15 cellular contexts compared by ENCODE assay signal in genomic region chr11:124678416-124678815, GRCh38. TPM values are rescaled to one million over a fixed set of nuclear protein-coding genes. Genes with fewer than 3 reads are reported as not detected.
DNase-seq lines count a peak whose midpoint lies in the region; ATAC-seq and TF ChIP-seq lines count a peak whose summit lies in the region.
"Had no signal": no experiment of that assay in that cellular context is flagged by ENCODE, and none has a peak within 500 bp of the region (broad histone marks: within the 10 kb centered on the region; RNA-seq: fewer than 3 reads in every experiment).

No MANE protein-coding gene starts in this region.

- H3K9me3 ChIP-seq in IMR-90 (ENCODE audit: control insufficient read depth, insufficient read depth, low read length) (peaks cover 7% of the 10 kb centered on the region; the same call in 1 of the 2 replicates), lung (ENCODE audit: control insufficient read depth in 2 of 2, insufficient read depth in 1 of 2, low read length in 1 of 2) (peaks cover 0 to 6% of the 10 kb centered on the region in 2 donors), upper lobe of right lung (peaks cover 7% of the 10 kb centered on the region)

- peak overlapping the region; percentile 22; the same call in 1 of the 2 replicates for H3K4ac ChIP-seq in IMR-90 (ENCODE audit: low read depth, low read length)

- H3K27ac ChIP-seq in IMR-90 (ENCODE audit: insufficient read depth, low read length) (no peak overlapping the region), lung (ENCODE audit: low read depth in 1 of 2, low read length in 1 of 2) (no peak overlapping the region), upper lobe of right lung (no peak overlapping the region)
- H3K27ac ChIP-seq: 22Rv1; A549; BLaER1 treated with 17β-estradiol and CSF1 and Interleukin-3, amounts not matched to agents 10 nM and 100 nM; C4-2B had no signal

- H2BK20ac ChIP-seq in IMR-90 (ENCODE audit: low read depth, low read length): no peak overlapping the region

- TF ChIP-seq RAD21 in IMR-90 (IDR thresholded peaks at IDR 0.05; ENCODE audit: low read length): no peak

- WGBS in IMR-90 (ENCODE audit: extremely low coverage in 2 of 2, insufficient read length in 1 of 2), 2 experiments: no CpG with 5 or more reads among the region's 5 CpGs
- 68 to 81% methylated on average over 5 of the region's 5 CpGs for WGBS in lung, 2 donors

- H3K18ac ChIP-seq in IMR-90 (ENCODE audit: low read depth, low read length): no peak overlapping the region

- H2AFZ ChIP-seq in IMR-90 (replicated peaks; ENCODE audit: low read length, poor library complexity): no peak overlapping the region

- no TSS peak for BruUV-seq in IMR-90 (replicated peaks; lab: Mats Ljungman, UMichigan)

- H2BK120ac ChIP-seq in IMR-90 (ENCODE audit: low read depth, low read length): peak overlapping the region; percentile 28; the same call in 1 of the 2 replicates

- intact Hi-C loops in IMR-90 (cut with micrococcal nuclease): loop anchor here (5.0 to 10.0 kb wide), 2 partner anchors 39 to 66 kb away; no protein-coding TSS in a partner anchor
- intact Hi-C loops in upper lobe of right lung (cut with DNase I): no loop called here

- in situ Hi-C loops in IMR-90 (cut with MboI; ENCODE audit: low sequenced_read_pairs): no loop called here

- TF ChIP-seq POLR2A in IMR-90 (IDR thresholded peaks at IDR 0.05; ENCODE audit: low read depth, low read length): no peak

- H3K79me1 ChIP-seq in IMR-90 (ENCODE audit: low read depth in 1 of 2, low read length in 2 of 2): peaks cover 5 to 12% of the 10 kb centered on the region in 2 experiments; a peak in 3 of 4 replicates

- H2AK5ac ChIP-seq in IMR-90 (ENCODE audit: low read depth, low read length): 0 out of 2 replicates have a peak overlapping the region, but pooled peaks have one; percentile 44

- H3K9me1 ChIP-seq in IMR-90 (ENCODE audit: insufficient read depth, low read length): peaks cover 4% of the 10 kb centered on the region; the same call in 1 of the 2 replicates

- no peak overlapping the region for H2AK9ac ChIP-seq in IMR-90 (replicated peaks; ENCODE audit: low read depth, low read length, poor library complexity)

- H3K36me3 ChIP-seq in IMR-90 (ENCODE audit: control insufficient read depth, insufficient read depth, low read length) (no peaks in the 10 kb centered on the region), lung (ENCODE audit: control insufficient read depth in 2 of 2, insufficient read depth in 2 of 2, low read length in 2 of 2) (no peaks in the 10 kb centered on the region), upper lobe of right lung (no peaks in the 10 kb centered on the region)

- ATAC-seq in IMR-90 (ENCODE audit: low read depth) (no peak), lung (ENCODE audit: insufficient read depth, low FRiP score) (no peak), upper lobe of right lung (peak; percentile 10)
- ATAC-seq: A549; CD8-positive, alpha-beta T cell had no signal

- TF ChIP-seq CTCF in IMR-90 (conservative IDR thresholded peaks at IDR 0.05; ENCODE audit: low read depth, low read length): no peak
- TF ChIP-seq CTCF in lung (IDR thresholded peaks at IDR 0.05; ENCODE audit: control extremely low read depth, extremely low read depth): no peak
- no peak for TF ChIP-seq CTCF in upper lobe of right lung (IDR thresholded peaks at IDR 0.05)

- H4K5ac ChIP-seq in IMR-90 (ENCODE audit: low read depth, low read length): no peak overlapping the region

- H3K9ac ChIP-seq in IMR-90 (ENCODE audit: low read depth, low read length): no peak overlapping the region
- H3K9ac ChIP-seq: BLaER1 treated with 17β-estradiol and CSF1 and Interleukin-3, amounts not matched to agents 10 nM and 100 nM had no signal

- CTCF ChIA-PET in IMR-90 (lab: Yijun Ruan, JAX): interaction anchor here (0.7 to 1.1 kb wide), 3 partner anchors 10 to 68 kb away, joined by 3 read pairs; no protein-coding TSS in a partner anchor

- peak overlapping the region; percentile 9; the same call in 1 of the 3 replicates for H2BK15ac ChIP-seq in IMR-90 (ENCODE audit: low read depth, low read length)

- H3K23ac ChIP-seq in IMR-90 (ENCODE audit: low read depth, low read length): no peak overlapping the region

- H3K4me3 ChIP-seq in IMR-90 (ENCODE audit: insufficient read depth, low read depth, low read length) (no peak overlapping the region), lung (no peak overlapping the region), upper lobe of right lung (no peak overlapping the region)
- H3K4me3 ChIP-seq: A549; BLaER1 treated with 17β-estradiol and CSF1 and Interleukin-3, amounts not matched to agents 10 nM and 100 nM had no signal

- H3K14ac ChIP-seq in IMR-90 (replicated peaks; ENCODE audit: low read depth, low read length): no peak overlapping the region

- no peak overlapping the region for H3K56ac ChIP-seq in IMR-90 (ENCODE audit: extremely low read depth, insufficient read depth, low read length)

- no peak overlapping the region for H2BK5ac ChIP-seq in IMR-90 (ENCODE audit: low read depth, low read length, poor library complexity, severe bottlenecking)

- no peaks in the 10 kb centered on the region for H4K20me1 ChIP-seq in IMR-90 (ENCODE audit: insufficient read depth, low read length)
- H4K20me1 ChIP-seq: BLaER1 treated with 17β-estradiol and CSF1 and Interleukin-3, amounts not matched to agents 10 nM and 100 nM had no signal

- H3K4me2 ChIP-seq in IMR-90 (ENCODE audit: low read depth, low read length): no peak overlapping the region
- H3K4me2 ChIP-seq: A549; BLaER1 treated with 17β-estradiol and CSF1 and Interleukin-3, amounts not matched to agents 10 nM and 100 nM had no signal

- DNase-seq in IMR-90 (no peak), lung (ENCODE audit: low spot score) (peak; percentile 38), upper lobe of right lung (peak; percentile 75), AML-193 (lab: John Stamatoyannopoulos, UW) (no peak), dermis blood vessel endothelial cell (no peak)
- DNase-seq: Caco-2; Calu3; CD4-positive, alpha-beta T cell; CD8-positive, alpha-beta T cell; DMS79 treated with DMSO at 0.1 percent for 48 hours; GF-D8 had no signal

- POLR2A ChIA-PET in IMR-90 (lab: Charles Lee; ENCODE audit: unreplicated experiment): no interaction called here

- dilution Hi-C loops in IMR-90 (cut with HindIII; ENCODE audit: low sequenced_read_pairs, unreplicated experiment): no loop called here

- no peak overlapping the region for H4K91ac ChIP-seq in IMR-90 (ENCODE audit: insufficient read depth, low read depth, low read length)

- H4K8ac ChIP-seq in IMR-90 (ENCODE audit: low read depth in 2 of 2, low read length in 2 of 2): no peak overlapping the region

- H3K27me3 ChIP-seq in IMR-90 (ENCODE audit: control insufficient read depth, insufficient read depth, low read length) (no peaks in the 10 kb centered on the region), lung (ENCODE audit: control insufficient read depth, insufficient read depth) (no peaks in the 10 kb centered on the region), upper lobe of right lung (no peaks in the 10 kb centered on the region)
- H3K27me3 ChIP-seq: BLaER1 treated with 17β-estradiol and CSF1 and Interleukin-3, amounts not matched to agents 10 nM and 100 nM had no signal

- H3K4me1 ChIP-seq in IMR-90 (ENCODE audit: control insufficient read depth, insufficient read depth, low read length) (peaks cover 6% of the 10 kb centered on the region), lung (ENCODE audit: control insufficient read depth in 2 of 2, insufficient read depth in 2 of 2, low read length in 2 of 2) (peaks cover 3 to 4% of the 10 kb centered on the region in 2 donors), upper lobe of right lung (peaks cover 15% of the 10 kb centered on the region)

TF ChIP-seq in IMR-90, 13 proteins besides CTCF, POLR2A, EP300 and RAD21 (continues in another document):
- no peak for TF ChIP-seq RCOR1 (IDR thresholded peaks at IDR 0.05; ENCODE audit: insufficient replicate concordance, low read length)
- TF ChIP-seq USF2 (IDR thresholded peaks at IDR 0.05; ENCODE audit: low read depth, low read length): no peak
- no peak for TF ChIP-seq CHD1 (IDR thresholded peaks at IDR 0.05; ENCODE audit: low read depth, low read length)
- no peak for TF ChIP-seq BHLHE40 (IDR thresholded peaks at IDR 0.05; ENCODE audit: low read depth, low read length)
- TF ChIP-seq RFX5 (IDR thresholded peaks at IDR 0.05; ENCODE audit: low read depth, low read length): no peak
- TF ChIP-seq CEBPB (IDR thresholded peaks at IDR 0.05; ENCODE audit: low read depth, low read length): no peak
- no peak for TF ChIP-seq SMC3 (IDR thresholded peaks at IDR 0.05; ENCODE audit: low read depth, low read length)
- TF ChIP-seq FOS (IDR thresholded peaks at IDR 0.05; ENCODE audit: low read depth, low read length): no peak

RNA-seq across cellular contexts. Expression of gene SPA17, which starts 4.7 kb away (rescaled TPM):
- 9.9 and 14.4 TPM in 2 replicates for total RNA-seq in IMR-90 (2012; rRNA removed)
- 10.6 and 11.5 TPM in 2 replicates for polyA plus RNA-seq in IMR-90 (2012; rRNA removed)
- polyA plus RNA-seq in IMR-90 (2012; cell fraction: cytosol; rRNA removed): 0.75 and 1.3 TPM in 2 replicates
- 0.21 and 3.8 TPM in 2 replicates for polyA plus RNA-seq in IMR-90 (2012; cell fraction: nucleus; rRNA removed; ENCODE audit: low replicate concordance)
- total RNA-seq in lung: 10 to 100 TPM; 14.4 to 15.6 TPM
- polyA plus RNA-seq in lung: 10 to 100 TPM; 16.4 to 28.9 TPM
- 4.8 TPM for total RNA-seq in upper lobe of right lung
- 5.8 and 6.9 TPM in 2 replicates for total RNA-seq in dermis blood vessel endothelial cell

RNA-seq across cellular contexts. Expression of gene SIAE, which starts 4.9 kb away (rescaled TPM):
- total RNA-seq in IMR-90 (2012; rRNA removed) (3.3 and 4.7 TPM in 2 replicates), lung (10 to 100 TPM; 26.3 to 37.1 TPM), upper lobe of right lung (41.6 TPM), dermis blood vessel endothelial cell (20.8 and 22.0 TPM in 2 replicates)
- polyA plus RNA-seq in IMR-90 (2012; rRNA removed) (11.3 and 12.0 TPM in 2 replicates), lung (10 to 100 TPM; 18.7 to 27.0 TPM)
- 5.8 and 10.3 TPM in 2 replicates for polyA plus RNA-seq in IMR-90 (2012; cell fraction: cytosol; rRNA removed)
- 5.5 and 14.4 TPM in 2 replicates for polyA plus RNA-seq in IMR-90 (2012; cell fraction: nucleus; rRNA removed; ENCODE audit: low replicate concordance)

RNA-seq across cellular contexts. Expression of gene TBRG1, which starts 55.8 kb away (rescaled TPM):
- 11.9 and 13.3 TPM in 2 replicates for total RNA-seq in IMR-90 (2012; rRNA removed)
- 20.2 and 23.2 TPM in 2 replicates for polyA plus RNA-seq in IMR-90 (2012; rRNA removed)
- 7.0 and 10.4 TPM in 2 replicates for polyA plus RNA-seq in IMR-90 (2012; cell fraction: cytosol; rRNA removed)
- 27.9 and 84.2 TPM in 2 replicates for polyA plus RNA-seq in IMR-90 (2012; cell fraction: nucleus; rRNA removed; ENCODE audit: low replicate concordance)
- total RNA-seq in lung: 10 to 100 TPM; 42.3 to 47.0 TPM
- polyA plus RNA-seq in lung: 10 to 100 TPM; 31.3 to 32.9 TPM
- total RNA-seq in upper lobe of right lung: 44.9 TPM
- 17.5 and 18.4 TPM in 2 replicates for total RNA-seq in dermis blood vessel endothelial cell

Comparison
In these comparisons a context has a peak if more than half of its experiments do, and no peak if none do; other contexts are left out.
1. DNase-seq: peak in lung (single experiment) and upper lobe of right lung (single experiment); none in IMR-90 (single experiment), AML-193 (0 of 2) and dermis blood vessel endothelial cell (single experiment).